In the genomic region with DNA sequence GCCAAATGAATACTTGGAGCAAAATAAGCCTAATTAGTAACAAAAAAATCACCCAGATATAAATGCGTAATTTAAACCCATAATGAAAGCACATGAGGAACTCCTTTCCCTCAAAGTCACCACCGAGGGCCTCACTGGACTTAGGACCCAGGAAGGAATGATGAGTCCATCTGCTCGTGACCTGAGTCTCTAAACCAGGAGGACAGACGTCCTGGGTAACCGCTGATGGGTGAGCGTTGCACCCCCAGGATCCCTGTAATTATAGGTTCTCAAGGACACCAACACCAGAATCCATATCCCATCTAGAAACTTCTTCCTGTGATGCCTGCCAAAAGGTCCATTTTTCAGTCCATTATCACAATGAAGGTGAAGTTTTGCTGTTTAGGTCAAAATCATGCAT, we compare ENCODE assay signal across 1 cellular context.
TF ChIP-seq lines count a peak whose summit lies in the region.

No MANE protein-coding gene starts in this region.

TF ChIP-seq in HepG2, 621 proteins besides CTCF, POLR2A, EP300 and RAD21 (continued from another document):
- TF ChIP-seq, protein P1, sequence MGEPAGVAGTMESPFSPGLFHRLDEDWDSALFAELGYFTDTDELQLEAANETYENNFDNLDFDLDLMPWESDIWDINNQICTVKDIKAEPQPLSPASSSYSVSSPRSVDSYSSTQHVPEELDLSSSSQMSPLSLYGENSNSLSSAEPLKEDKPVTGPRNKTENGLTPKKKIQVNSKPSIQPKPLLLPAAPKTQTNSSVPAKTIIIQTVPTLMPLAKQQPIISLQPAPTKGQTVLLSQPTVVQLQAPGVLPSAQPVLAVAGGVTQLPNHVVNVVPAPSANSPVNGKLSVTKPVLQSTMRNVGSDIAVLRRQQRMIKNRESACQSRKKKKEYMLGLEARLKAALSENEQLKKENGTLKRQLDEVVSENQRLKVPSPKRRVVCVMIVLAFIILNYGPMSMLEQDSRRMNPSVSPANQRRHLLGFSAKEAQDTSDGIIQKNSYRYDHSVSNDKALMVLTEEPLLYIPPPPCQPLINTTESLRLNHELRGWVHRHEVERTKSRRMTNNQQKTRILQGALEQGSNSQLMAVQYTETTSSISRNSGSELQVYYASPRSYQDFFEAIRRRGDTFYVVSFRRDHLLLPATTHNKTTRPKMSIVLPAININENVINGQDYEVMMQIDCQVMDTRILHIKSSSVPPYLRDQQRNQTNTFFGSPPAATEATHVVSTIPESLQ (CRISPR knock-in tag; conservative IDR thresholded peaks at IDR 0.05) = no peak
- TF ChIP-seq ZBTB1 (CRISPR knock-in tag; IDR thresholded peaks at IDR 0.05; ENCODE audit: borderline replicate concordance) (no peak), ZNF44 (CRISPR knock-in tag; IDR thresholded peaks at IDR 0.05) (no peak), MXI1 (IDR thresholded peaks at IDR 0.05; ENCODE audit: borderline replicate concordance, low read depth, low read length) (peak; percentile 41; the same call in 1 of the 3 replicates), ZNF24 (IDR thresholded peaks at IDR 0.05) (no peak), TOE1 (CRISPR knock-in tag; IDR thresholded peaks at IDR 0.05) (no peak)
- TF ChIP-seq, protein P2, sequence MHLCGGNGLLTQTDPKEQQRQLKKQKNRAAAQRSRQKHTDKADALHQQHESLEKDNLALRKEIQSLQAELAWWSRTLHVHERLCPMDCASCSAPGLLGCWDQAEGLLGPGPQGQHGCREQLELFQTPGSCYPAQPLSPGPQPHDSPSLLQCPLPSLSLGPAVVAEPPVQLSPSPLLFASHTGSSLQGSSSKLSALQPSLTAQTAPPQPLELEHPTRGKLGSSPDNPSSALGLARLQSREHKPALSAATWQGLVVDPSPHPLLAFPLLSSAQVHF (CRISPR knock-in tag; IDR thresholded peaks at IDR 0.05) = no peak
